In genomic region chr15:34644061-34644460, GRCh38 we compare ENCODE assay signal across 16 cellular contexts.
A peak's percentile ranks its signal among the peaks of the same experiment; 100 is the strongest.
DNase-seq lines count a peak whose midpoint lies in the region; ATAC-seq, FAIRE-seq and TF ChIP-seq lines count a peak whose summit lies in the region.
"Had no signal": no experiment of that assay in that cellular context is flagged by ENCODE, and none has a peak within 500 bp of the region (broad histone marks: within the 10 kb centered on the region; RNA-seq: fewer than 3 reads in every experiment).

No MANE protein-coding gene starts in this region.

- no peak for TF ChIP-seq POLR2A in K562 (conservative IDR thresholded peaks at IDR 0.05)

- no peak overlapping the region for H3K27ac Mint-ChIP-seq in CD8-positive, alpha-beta T cell
- H3K27ac Mint-ChIP-seq: activated T-cell treated with anti-CD3 and anti-CD28 coated beads, Interleukin-2, amount 50 U/mL, for 24 hours had no signal

- H3K9me1 ChIP-seq in K562 (ENCODE audit: control insufficient read depth, insufficient read depth, low read length), result no peaks in the 10 kb centered on the region

- no peak for TF ChIP-seq EP300 in K562 (IDR thresholded peaks at IDR 0.05; ENCODE audit: low read length)

- POLR2A ChIA-PET in AG04450 (lab: Yijun Ruan, JAX), result no interaction called here
- POLR2A ChIA-PET in K562 (lab: Yijun Ruan, JAX), result interaction anchor here (0.6 kb wide), 1 partner anchor 14 kb away, joined by 3 read pairs; no protein-coding TSS in a partner anchor
- POLR2A ChIA-PET in CD8-positive, alpha-beta T cell (lab: Charles Lee), result no interaction called here

- TF ChIP-seq CTCF in AG04450 (IDR thresholded peaks at IDR 0.05; ENCODE audit: low read depth, low read length) (no peak), K562 (IDR thresholded peaks at IDR 0.05 in 2 of 3, conservative IDR thresholded peaks at IDR 0.05 in 1 of 3; ENCODE audit: insufficient read depth in 2 of 3, low read depth in 1 of 3, low read length in 3 of 3) (no peak)
- TF ChIP-seq CTCF in CD8-positive, alpha-beta T cell (IDR thresholded peaks at IDR 0.05), result no peak

- 0 out of 2 replicates have a peak overlapping the region, but pooled peaks have one; percentile 6 for H2AFZ ChIP-seq in K562 (ENCODE audit: low read depth, low read length)

- no TSS peak for BruUV-seq in K562 (replicated peaks; lab: Mats Ljungman, UMichigan)

- CTCF ChIA-PET in AG04450 (lab: Charles Lee), result no interaction called here
- CTCF ChIA-PET in K562 (lab: Yijun Ruan, JAX; ENCODE audit: low intra/inter-chr PET ratio), result no interaction called here
- CTCF ChIA-PET in CD8-positive, alpha-beta T cell (lab: Charles Lee), result no interaction called here

- DNase-seq in AG04450 (ENCODE audit: low read depth, low spot score) (peak; percentile 84), HS-27A (ENCODE audit: low read depth) (peak; percentile 56), K562 (ENCODE audit: extremely low read depth in 1 of 4, low spot score in 3 of 4) (no peak), iris pigment epithelial cell (ENCODE audit: low read depth) (peak; percentile 99), NCI-H128 (lab: John Stamatoyannopoulos, UW; ENCODE audit: unreplicated experiment) (no peak), cardiac septum (ENCODE audit: low spot score) (no peak)
- no peak for DNase-seq in activated naive CD4-positive, alpha-beta T cell (lab: John Stamatoyannopoulos, UW)
- no peak for DNase-seq in CD8-positive, alpha-beta T cell
- DNase-seq: activated T-cell treated with anti-CD3 and anti-CD28 coated beads, Interleukin-2, amount 50 U/mL, for 24 hours; anterior cingulate cortex; BE2C; NCI-H1436; NCI-H82; pancreas had no signal

- H3K9me3 ChIP-seq in AG04450 (ENCODE audit: control insufficient read depth, insufficient read depth, low read length) (no peaks in the 10 kb centered on the region), K562 (replicated peaks; ENCODE audit: control insufficient read depth, insufficient read depth, low read depth, low read length) (peaks cover 10% of the 10 kb centered on the region; the same call in 1 of the 2 replicates)
- no peaks in the 10 kb centered on the region for H3K9me3 ChIP-seq in CD8-positive, alpha-beta T cell (ENCODE audit: low read length)
- H3K9me3 ChIP-seq: BE2C, pancreas had no signal

- H3K4me3 ChIP-seq in AG04450 (ENCODE audit: low read depth, low read length) (no peak overlapping the region), K562 (no peak overlapping the region)
- H3K4me3 ChIP-seq in CD8-positive, alpha-beta T cell (ENCODE audit: low read depth, low read length), result no peak overlapping the region
- H3K4me3 ChIP-seq: pancreas, SK-N-MC had no signal

- H3K36me3 ChIP-seq in K562 (ENCODE audit: control insufficient read depth, insufficient read depth, low read length), result no peaks in the 10 kb centered on the region
- H3K36me3 ChIP-seq in CD8-positive, alpha-beta T cell (ENCODE audit: insufficient read depth, low read length), result no peaks in the 10 kb centered on the region
- H3K36me3 ChIP-seq: BE2C, pancreas had no signal

- H3K27me3 ChIP-seq in AG04450 (ENCODE audit: control insufficient read depth, insufficient read depth, low read length), result no peaks in the 10 kb centered on the region
- H3K27me3 ChIP-seq in K562 (ENCODE audit: control insufficient read depth in 2 of 2, insufficient read depth in 2 of 2, low read length in 2 of 2), result no peaks in the 10 kb centered on the region
- no peaks in the 10 kb centered on the region for H3K27me3 ChIP-seq in CD8-positive, alpha-beta T cell (ENCODE audit: insufficient read depth, low read length)
- H3K27me3 ChIP-seq: BE2C, pancreas had no signal

- peaks cover 0 to 37% of the 10 kb centered on the region in 2 experiments; a peak in 2 of 5 replicates for H3K4me1 ChIP-seq in K562 (replicated peaks in 1 of 2; ENCODE audit: control insufficient read depth in 2 of 2, insufficient read depth in 2 of 2, low read length in 2 of 2)
- no peaks in the 10 kb centered on the region for H3K4me1 ChIP-seq in CD8-positive, alpha-beta T cell (ENCODE audit: insufficient read depth, low read length)
- H3K4me1 ChIP-seq: BE2C, pancreas had no signal

- no peak overlapping the region for H3K4me3 Mint-ChIP-seq in CD8-positive, alpha-beta T cell
- H3K4me3 Mint-ChIP-seq: activated T-cell treated with anti-CD3 and anti-CD28 coated beads, Interleukin-2, amount 50 U/mL, for 24 hours had no signal

- H3K27me3 Mint-ChIP-seq in CD8-positive, alpha-beta T cell (ENCODE audit: low read depth), result peaks cover 12% of the 10 kb centered on the region

- H3K4me1 Mint-ChIP-seq in CD8-positive, alpha-beta T cell (ENCODE audit: low read depth), result no peaks in the 10 kb centered on the region

- H3K9ac ChIP-seq in K562 (ENCODE audit: insufficient read depth in 1 of 2, low read depth in 2 of 2, low read length in 2 of 2), result no peak overlapping the region

- in situ Hi-C loops in K562 (cut with MboI), result no loop called here

- no peaks in the 10 kb centered on the region for H4K20me1 ChIP-seq in K562 (replicated peaks; ENCODE audit: control insufficient read depth, insufficient read depth, low read length)

- no peak overlapping the region for H3K4me2 ChIP-seq in K562 (ENCODE audit: insufficient read depth, low read length)

- intact Hi-C loops in K562 (cut with micrococcal nuclease), result no loop called here
- intact Hi-C loops in CD8-positive, alpha-beta T cell (cut with DNase I, micrococcal nuclease), result no loop called here
- intact Hi-C loops in cardiac septum (cut with DNase I), result no loop called here

- H3K79me2 ChIP-seq in K562 (ENCODE audit: control insufficient read depth, insufficient read depth, low read length), result peaks cover 30% of the 10 kb centered on the region

- H3K36me3 Mint-ChIP-seq in CD8-positive, alpha-beta T cell, result no peaks in the 10 kb centered on the region

- H3K27ac ChIP-seq in AG04450 (ENCODE audit: low read depth, low read length) (peak overlapping the region; percentile 52), K562 (ENCODE audit: extremely low read depth, low read depth, low read length) (no peak overlapping the region)
- no peak overlapping the region for H3K27ac ChIP-seq in CD8-positive, alpha-beta T cell (ENCODE audit: low read depth, low read length)
- H3K27ac ChIP-seq: pancreas, SK-N-MC had no signal

- ATAC-seq in K562, result no peak
- ATAC-seq in CD8-positive, alpha-beta T cell, result no peak
- ATAC-seq: HCT116, pancreas had no signal

- TF ChIP-seq RAD21 in K562 (CRISPR knock-in tag; conservative IDR thresholded peaks at IDR 0.05 in 1 of 2, IDR thresholded peaks at IDR 0.05 in 1 of 2), result no peak

- 39% methylated on average over 1 of the region's 1 CpG for WGBS in K562 (ENCODE audit: insufficient coverage, low coverage, missing lambda C conversion rate)

- peak; percentile 66 for FAIRE-seq in K562 (lab: Jason Lieb, UNC)
- FAIRE-seq: pancreas had no signal

- peaks cover 3% of the 10 kb centered on the region for H3K9me3 Mint-ChIP-seq in CD8-positive, alpha-beta T cell
- H3K9me3 Mint-ChIP-seq: activated T-cell treated with anti-CD3 and anti-CD28 coated beads, Interleukin-2, amount 50 U/mL, for 24 hours had no signal

TF ChIP-seq in K562, 482 proteins besides CTCF, POLR2A, EP300 and RAD21 (continues in another document):
- TF ChIP-seq DMBX1 (CRISPR knock-in tag; IDR thresholded peaks at IDR 0.05; ENCODE audit: borderline replicate concordance) (no peak), EHMT2 (IDR thresholded peaks at IDR 0.05) (peak; percentile 73)

Comparison
In these comparisons a context has a peak if more than half of its experiments do, and no peak if none do; other contexts are left out.
1. DNase-seq: peak in AG04450 (single experiment), HS-27A (single experiment) and iris pigment epithelial cell (single experiment); none in K562 (0 of 4), activated naive CD4-positive, alpha-beta T cell (0 of 4), CD8-positive, alpha-beta T cell (0 of 7), NCI-H128 (single experiment) and cardiac septum (single experiment).